ENCODE assay signal across 10 cellular contexts in the genomic region with DNA sequence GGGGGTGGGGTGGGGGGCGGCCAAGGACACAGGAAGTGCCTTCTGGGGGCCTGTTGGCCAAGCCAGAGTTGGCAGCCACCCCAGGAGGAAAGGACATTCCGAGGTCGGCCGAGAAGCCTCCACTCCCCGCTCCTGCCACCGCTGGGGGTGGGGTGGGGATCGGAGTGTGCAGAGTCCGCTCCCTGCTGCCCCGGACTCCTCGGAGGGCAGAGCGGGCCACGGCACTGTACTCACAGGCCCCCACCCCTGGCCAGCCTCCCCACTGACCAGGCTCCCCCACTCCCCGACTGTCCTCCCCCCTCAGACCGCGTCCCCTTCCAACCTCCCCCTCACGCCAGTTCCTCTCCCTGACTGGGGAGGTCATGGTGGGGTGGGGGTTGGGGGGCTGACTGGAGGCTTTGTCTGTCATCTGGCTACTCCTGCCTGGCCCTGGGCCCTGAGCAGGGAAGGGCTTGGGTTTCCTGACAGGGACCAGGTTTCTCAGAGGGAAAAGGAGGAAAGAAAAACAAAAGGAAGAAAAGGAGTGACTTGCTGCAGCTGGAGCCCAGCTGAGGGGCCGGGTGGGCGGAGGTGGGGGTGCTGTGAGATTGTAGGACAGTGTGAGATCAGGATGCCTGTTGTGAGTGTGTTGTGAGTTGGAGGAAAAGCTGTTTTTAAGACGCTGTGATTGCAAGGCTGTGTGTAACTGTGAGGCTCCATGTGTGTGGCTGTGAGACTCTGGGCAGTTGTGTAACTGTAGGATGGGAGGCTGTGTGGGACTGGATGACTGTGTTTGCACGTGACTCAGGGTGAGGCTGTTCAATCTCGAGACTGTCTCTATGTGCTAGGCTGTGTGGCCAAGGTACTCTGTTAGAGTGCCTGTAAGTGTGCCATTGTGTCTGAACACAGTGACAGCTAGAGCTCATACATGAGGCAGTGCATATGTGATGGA. TPM values are rescaled to one million over a fixed set of nuclear protein-coding genes. Genes with fewer than 3 reads are reported as not detected.
DNase-seq lines count a peak whose midpoint lies in the region; ATAC-seq, FAIRE-seq and TF ChIP-seq lines count a peak whose summit lies in the region.
"Had no signal": no experiment of that assay in that cellular context is flagged by ENCODE, and none has a peak within 500 bp of the region (broad histone marks: within the 10 kb centered on the region; RNA-seq: fewer than 3 reads in every experiment).

No MANE protein-coding gene starts in this region.

- SMC1A ChIA-PET in GM12878 (lab: Charles Lee; ENCODE audit: uncharacterized antibody, unreplicated experiment): no interaction called here

- H3K36me3 ChIP-seq in HCT116 (ENCODE audit: control insufficient read depth in 1 of 2, insufficient read depth in 2 of 2, low read length in 2 of 2) (no peaks in the 10 kb centered on the region), GM12878 (ENCODE audit: control insufficient read depth in 2 of 2, insufficient read depth in 2 of 2, low read length in 1 of 2) (no peaks in the 10 kb centered on the region), skeletal muscle satellite cell (ENCODE audit: insufficient read depth, low read length) (no peaks in the 10 kb centered on the region)

- TF ChIP-seq CTCF in HCT116 (IDR thresholded peaks at IDR 0.05 in 2 of 3, conservative IDR thresholded peaks at IDR 0.05 in 1 of 3; ENCODE audit: borderline replicate concordance in 1 of 3, insufficient read depth in 1 of 3, low read depth in 2 of 3, low read length in 2 of 3) (no peak), GM12878 (IDR thresholded peaks at IDR 0.05 in 2 of 3, conservative IDR thresholded peaks at IDR 0.05 in 1 of 3; ENCODE audit: control insufficient read depth in 2 of 3, extremely low read depth in 1 of 3, insufficient read depth in 1 of 3, low read depth in 3 of 3, low read length in 3 of 3) (no peak)

- no peak for TF ChIP-seq EP300 in GM12878 (IDR thresholded peaks at IDR 0.05; ENCODE audit: borderline replicate concordance in 1 of 2, control insufficient read depth in 1 of 2, low read depth in 2 of 2, low read length in 2 of 2)

- H3K27ac ChIP-seq in HCT116 (ENCODE audit: low read depth, low read length) (no peak overlapping the region), GM12878 (ENCODE audit: control insufficient read depth, insufficient read depth) (no peak overlapping the region)
- H3K27ac ChIP-seq: HL-60 had no signal

- TF ChIP-seq RAD21 in HCT116 (IDR thresholded peaks at IDR 0.05; ENCODE audit: low read depth): no peak
- TF ChIP-seq RAD21 in GM12878 (IDR thresholded peaks at IDR 0.05; ENCODE audit: insufficient read depth, low read depth, low read length): no peak

- peak; percentile 44 for ATAC-seq in HCT116
- ATAC-seq in GM12878: peak; percentile 45
- no peak for ATAC-seq in HG03432 (IDR thresholded peaks at IDR 0.05; ENCODE audit: unreplicated experiment)

- H3K79me2 ChIP-seq in HCT116 (ENCODE audit: insufficient read depth, low read length): no peaks in the 10 kb centered on the region
- H3K79me2 ChIP-seq in GM12878 (ENCODE audit: control insufficient read depth, insufficient read depth, low read length): no peaks in the 10 kb centered on the region

- intact Hi-C loops in HCT116 (cut with micrococcal nuclease) (no loop called here), GM12878 (cut with micrococcal nuclease; ENCODE audit: unreplicated experiment) (no loop called here)

- POLR2A ChIA-PET in HCT116 (lab: Charles Lee): interaction anchor here (0.5 kb wide), 1 partner anchor 780 kb away, joined by 5 read pairs; no protein-coding TSS in a partner anchor
- POLR2A ChIA-PET in GM12878 (lab: Charles Lee): interaction anchor here (0.6 kb wide), 1 partner anchor 883 kb away, joined by 4 read pairs; no protein-coding TSS in a partner anchor

- RAD21 ChIA-PET in HCT116 (lab: Charles Lee; ENCODE audit: low non-redundant PET in 1 of 2, low total read pairs in 2 of 2, uncharacterized antibody in 2 of 2, unreplicated experiment in 2 of 2): no interaction called here
- RAD21 ChIA-PET in GM12878 (lab: Charles Lee; ENCODE audit: unreplicated experiment): no interaction called here

- CTCF ChIA-PET in HCT116 (lab: Charles Lee) (no interaction called here), GM12878 (lab: Yijun Ruan, JAX) (no interaction called here)

- TF ChIP-seq POLR2A in HCT116 (IDR thresholded peaks at IDR 0.05; ENCODE audit: borderline replicate concordance, extremely low read depth, insufficient read depth, insufficient read length) (no peak), GM12878 (IDR thresholded peaks at IDR 0.05; ENCODE audit: low read depth, low read length) (no peak)

- FAIRE-seq in GM12878 (lab: Jason Lieb, UNC): no peak

- H3K27me3 ChIP-seq in HCT116 (ENCODE audit: insufficient read depth, low read length): no peaks in the 10 kb centered on the region
- peaks cover 0 to 5% of the 10 kb centered on the region in 2 experiments for H3K27me3 ChIP-seq in GM12878 (replicated peaks in 1 of 2; ENCODE audit: control insufficient read depth in 2 of 2, insufficient read depth in 2 of 2, low read length in 1 of 2)
- H3K27me3 ChIP-seq in skeletal muscle satellite cell (ENCODE audit: control insufficient read depth, insufficient read depth, low read length): peaks cover 26% of the 10 kb centered on the region

- H3K4me3 ChIP-seq in HCT116 (replicated peaks in 1 of 2; ENCODE audit: low read depth in 1 of 2, low read length in 2 of 2) (no peak overlapping the region), GM12878 (no peak overlapping the region), skeletal muscle satellite cell (ENCODE audit: low read length) (peak overlapping the region; percentile 34)

- H3K9ac ChIP-seq in HCT116 (ENCODE audit: low read length) (no peak overlapping the region), GM12878 (ENCODE audit: control insufficient read depth, insufficient read depth, low read length) (no peak overlapping the region), skeletal muscle satellite cell (ENCODE audit: low read depth, low read length) (no peak overlapping the region)

- H2AFZ ChIP-seq in HCT116 (ENCODE audit: low read depth, low read length, poor library complexity, severe bottlenecking) (no peak overlapping the region), GM12878 (ENCODE audit: control insufficient read depth, low read depth, low read length) (no peak overlapping the region)

- H3K4me1 ChIP-seq in HCT116 (ENCODE audit: control insufficient read depth in 1 of 2, insufficient read depth in 2 of 2, low read length in 2 of 2) (no peaks in the 10 kb centered on the region), GM12878 (ENCODE audit: control insufficient read depth, insufficient read depth, low read length) (no peaks in the 10 kb centered on the region), skeletal muscle satellite cell (ENCODE audit: control insufficient read depth, insufficient read depth, low read length) (peaks cover 21% of the 10 kb centered on the region)

- in situ Hi-C loops in GM12878 (cut with MboI): no loop called here

- BruUV-seq in HCT116 (replicated peaks; lab: Mats Ljungman, UMichigan) (no TSS peak), GM12878 (replicated peaks; lab: Mats Ljungman, UMichigan) (no TSS peak)

- H3K9me3 ChIP-seq in HCT116 (ENCODE audit: control insufficient read depth in 1 of 2, insufficient read depth in 1 of 2, low read depth in 1 of 2, low read length in 2 of 2): no peaks in the 10 kb centered on the region
- peaks cover 6% of the 10 kb centered on the region; the same call in 2 of the 3 replicates for H3K9me3 ChIP-seq in GM12878 (replicated peaks; ENCODE audit: control insufficient read depth, insufficient read depth, low read length)
- H3K9me3 ChIP-seq in skeletal muscle satellite cell (replicated peaks; ENCODE audit: low read length): no peaks in the 10 kb centered on the region

- H3K9me2 ChIP-seq in HCT116 (ENCODE audit: insufficient read depth): no peaks in the 10 kb centered on the region

- DNase-seq in HCT116 (ENCODE audit: low read depth, low spot score) (no peak), GM12878 (ENCODE audit: low read depth, low spot score) (no peak), hepatic stellate cell (ENCODE audit: low spot score) (peak; percentile 85), activated gamma-delta T cell (lab: John Stamatoyannopoulos, UW) (no peak), NCI-H2171 (lab: John Stamatoyannopoulos, UW) (no peak), NCI-H187 (lab: John Stamatoyannopoulos, UW) (no peak)

- 35% methylated on average over 17 of the region's 21 CpGs for WGBS in GM12878 (ENCODE audit: insufficient coverage, insufficient replicate concordance, low lambda C conversion rate, missing lambda C conversion rate)

- H4K20me1 ChIP-seq in HCT116 (ENCODE audit: insufficient read depth): no peaks in the 10 kb centered on the region
- no peaks in the 10 kb centered on the region; the same call in 1 of the 2 replicates for H4K20me1 ChIP-seq in GM12878 (ENCODE audit: control insufficient read depth, insufficient read depth)

- no peak overlapping the region for H3K4me2 ChIP-seq in HCT116 (ENCODE audit: low read length)
- H3K4me2 ChIP-seq in GM12878 (ENCODE audit: control insufficient read depth, insufficient read depth): no peak overlapping the region
- H3K4me2 ChIP-seq in skeletal muscle satellite cell (ENCODE audit: low read length): peak overlapping the region; percentile 53

RNA-seq across cellular contexts. Expression of gene CNTFR, which starts 29.6 kb away (rescaled TPM):
- not detected for total RNA-seq in HCT116 (2021; ENCODE audit: unreplicated experiment)
- 0.05 TPM in 1 of 2 replicates, not detected in the other for polyA plus RNA-seq in HCT116 (2012)
- not detected in 2 replicates for total RNA-seq in GM12878 (2013; cell fraction: nucleolus; rRNA removed)
- total RNA-seq in GM12878 (2014; rRNA removed): not detected in 2 replicates
- total RNA-seq in GM12878 (2014; rRNA removed; fragmentation: Illumina TruSeq; extraction: Trizol): not detected in 2 replicates
- total RNA-seq in GM12878 (2021): not detected in 2 replicates
- not detected for polyA plus RNA-seq in GM12878 (2011; ENCODE audit: low read depth)
- polyA plus RNA-seq in GM12878 (2011; rRNA removed): not detected in 2 replicates
- polyA plus RNA-seq in GM12878 (2011; cell fraction: cytosol; rRNA removed): not detected in 2 replicates
- polyA plus RNA-seq in GM12878 (2011; cell fraction: nucleus; rRNA removed): 0.10 TPM in 1 of 2 replicates, not detected in the other
- polyA plus RNA-seq in GM12878 (2012): not detected in 2 replicates
- polyA plus RNA-seq in GM12878 (2014; fragmentation: Illumina TruSeq; extraction: Trizol): not detected in 2 replicates
- not detected for polyA plus RNA-seq in GM12878 (2014; fragmentation: Nextera tagmentation; extraction: Ambion mirVana)
- polyA plus RNA-seq in GM12878 (2014; rRNA removed): not detected in 2 replicates
- not detected for polyA plus RNA-seq in GM12878 (2016; fragmentation: Nextera tagmentation; extraction: Ambion mirVana)
- not detected in 2 replicates for polyA minus RNA-seq in GM12878 (2011; rRNA and poly(A)+ RNA removed)
- not detected in 2 replicates for polyA minus RNA-seq in GM12878 (2011; cell fraction: cytosol; rRNA and poly(A)+ RNA removed)
- not detected in 2 replicates for polyA minus RNA-seq in GM12878 (2011; cell fraction: nucleus; rRNA and poly(A)+ RNA removed)
- not detected in 2 replicates for total RNA-seq in skeletal muscle satellite cell (2012; rRNA removed)
- total RNA-seq: T-helper 1 cell treated with Interleukin-12 subunit alpha and Interleukin-12 subunit beta and Interleukin-4 antibody, amounts not matched to agents 30 ng/mL and 1 ng/mL, for 36 hours had no signal

RNA-seq across cellular contexts. Expression of gene ENHO, which starts 37.1 kb away (rescaled TPM):
- total RNA-seq in HCT116 (2021; ENCODE audit: unreplicated experiment) (6.1 TPM), GM12878 (2014; rRNA removed) (not detected in 2 replicates), GM12878 (2014; rRNA removed; fragmentation: Illumina TruSeq; extraction: Trizol) (not detected in 2 replicates), GM12878 (2021) (not detected in 2 replicates)
- 2.8 and 4.4 TPM in 2 replicates for polyA plus RNA-seq in HCT116 (2012)
- not detected in 2 replicates for total RNA-seq in GM12878 (2013; cell fraction: nucleolus; rRNA removed)
- polyA plus RNA-seq in GM12878 (2011; ENCODE audit: low read depth): not detected
- polyA plus RNA-seq in GM12878 (2011; rRNA removed) (not detected in 2 replicates), GM12878 (2014; fragmentation: Illumina TruSeq; extraction: Trizol) (not detected in 2 replicates), GM12878 (2014; fragmentation: Nextera tagmentation; extraction: Ambion mirVana) (not detected), GM12878 (2014; rRNA removed) (not detected in 2 replicates), GM12878 (2016; fragmentation: Nextera tagmentation; extraction: Ambion mirVana) (not detected)
- polyA plus RNA-seq in GM12878 (2011; cell fraction: cytosol; rRNA removed): not detected in 2 replicates
- polyA plus RNA-seq in GM12878 (2011; cell fraction: nucleus; rRNA removed): not detected in 2 replicates
- not detected in 2 replicates for polyA plus RNA-seq in GM12878 (2012)
- not detected in 2 replicates for polyA minus RNA-seq in GM12878 (2011; rRNA and poly(A)+ RNA removed)
- polyA minus RNA-seq in GM12878 (2011; cell fraction: cytosol; rRNA and poly(A)+ RNA removed): not detected in 2 replicates
- not detected in 2 replicates for polyA minus RNA-seq in GM12878 (2011; cell fraction: nucleus; rRNA and poly(A)+ RNA removed)
- not detected in 2 replicates for total RNA-seq in skeletal muscle satellite cell (2012; rRNA removed)

RNA-seq across cellular contexts. Expression of gene RPP25L, which starts 52.0 kb away (rescaled TPM):
- total RNA-seq in HCT116 (2021; ENCODE audit: unreplicated experiment) (51.1 TPM), GM12878 (2014; rRNA removed) (28.0 and 30.2 TPM in 2 replicates), GM12878 (2014; rRNA removed; fragmentation: Illumina TruSeq; extraction: Trizol) (14.0 and 14.3 TPM in 2 replicates), GM12878 (2021) (18.4 and 19.0 TPM in 2 replicates)
- 64.6 and 71.7 TPM in 2 replicates for polyA plus RNA-seq in HCT116 (2012)
- 4.4 and 4.6 TPM in 2 replicates for total RNA-seq in GM12878 (2013; cell fraction: nucleolus; rRNA removed)
- 13.4 TPM for polyA plus RNA-seq in GM12878 (2011; ENCODE audit: low read depth)
- polyA plus RNA-seq in GM12878 (2011; rRNA removed) (7.8 and 12.9 TPM in 2 replicates), GM12878 (2014; fragmentation: Illumina TruSeq; extraction: Trizol) (2.9 and 8.5 TPM in 2 replicates), GM12878 (2014; fragmentation: Nextera tagmentation; extraction: Ambion mirVana) (10 to 100 TPM in 1 of 2 experiments, 1 to 10 TPM in 1; 7.7 to 14.7 TPM), GM12878 (2014; rRNA removed) (26.6 and 36.3 TPM in 2 replicates), GM12878 (2016; fragmentation: Nextera tagmentation; extraction: Ambion mirVana) (10 to 100 TPM; 26.1 to 26.2 TPM)
- 21.4 and 28.8 TPM in 2 replicates for polyA plus RNA-seq in GM12878 (2011; cell fraction: cytosol; rRNA removed)
- polyA plus RNA-seq in GM12878 (2011; cell fraction: nucleus; rRNA removed): 14.0 and 15.5 TPM in 2 replicates
- polyA plus RNA-seq in GM12878 (2012): 19.2 and 20.0 TPM in 2 replicates
- polyA minus RNA-seq in GM12878 (2011; rRNA and poly(A)+ RNA removed): 4.2 and 11.9 TPM in 2 replicates
- polyA minus RNA-seq in GM12878 (2011; cell fraction: cytosol; rRNA and poly(A)+ RNA removed): 2.8 and 3.3 TPM in 2 replicates
- polyA minus RNA-seq in GM12878 (2011; cell fraction: nucleus; rRNA and poly(A)+ RNA removed): 6.5 and 9.3 TPM in 2 replicates
- 27.1 and 31.9 TPM in 2 replicates for total RNA-seq in skeletal muscle satellite cell (2012; rRNA removed)
